ENCODE assay signal across 15 cellular contexts in genomic region chr5:73302797-73303138, GRCh38.
DNase-seq lines count a peak whose midpoint lies in the region; ATAC-seq, FAIRE-seq and TF ChIP-seq lines count a peak whose summit lies in the region.
"Had no signal": no experiment of that assay in that cellular context is flagged by ENCODE, and none has a peak within 500 bp of the region (broad histone marks: within the 10 kb centered on the region; RNA-seq: fewer than 3 reads in every experiment).

No MANE protein-coding gene starts in this region.

- H3K56ac ChIP-seq in mesendoderm (ENCODE audit: low read length): no peak overlapping the region

- H3K79me2 ChIP-seq in mesendoderm (ENCODE audit: control insufficient read depth, insufficient read depth, low read length): no peaks in the 10 kb centered on the region

- H3K23ac ChIP-seq in mesendoderm (ENCODE audit: low read length): no peak overlapping the region

- no peak overlapping the region for H2BK120ac ChIP-seq in mesendoderm (ENCODE audit: low read depth, low read length)

- WGBS in A549 (ENCODE audit: missing lambda C conversion rate): 90% methylated on average over 8 of the region's 8 CpGs
- WGBS in mesendoderm (ENCODE audit: extremely low coverage, insufficient coverage, low lambda C conversion rate): no CpG with 5 or more reads among the region's 8 CpGs

- no peak for TF ChIP-seq EP300 in A549 (IDR thresholded peaks at IDR 0.05)

- no peak overlapping the region for H2BK5ac ChIP-seq in mesendoderm (ENCODE audit: low read length)

- no peak for FAIRE-seq in A549 (lab: Jason Lieb, UNC)
- FAIRE-seq in bronchial epithelial cell (lab: Jason Lieb, UNC): no peak

- no peak overlapping the region for H3K27ac Mint-ChIP-seq in CD14-positive monocyte
- H3K27ac Mint-ChIP-seq: activated CD4-positive, alpha-beta T cell treated with anti-CD3 and anti-CD28 coated beads, Interleukin-2, amount 10 ng/mL, durations not matched to agents 24 days and 14 days; natural killer cell had no signal

- H3K4me2 ChIP-seq in A549: peak overlapping the region; percentile 71; the same call in 1 of the 3 replicates
- H3K4me2 ChIP-seq in mesendoderm (ENCODE audit: low read length): peak overlapping the region; percentile 97

- no peak overlapping the region for H3K4ac ChIP-seq in mesendoderm (ENCODE audit: low read depth, low read length)

- H3K18ac ChIP-seq in mesendoderm (ENCODE audit: low read length): no peak overlapping the region

- H2AK5ac ChIP-seq in mesendoderm (ENCODE audit: low read length): no peak overlapping the region

- TF ChIP-seq POLR2A in A549 (IDR thresholded peaks at IDR 0.05; ENCODE audit: low read length): no peak

- no peak overlapping the region for H4K5ac ChIP-seq in mesendoderm (ENCODE audit: low read length)

- H3K27me3 Mint-ChIP-seq in CD14-positive monocyte (ENCODE audit: low read depth in 3 of 3): peaks cover 93 to 98% (median 97%) of the 10 kb centered on the region in 3 donors

- H3K4me3 Mint-ChIP-seq in CD14-positive monocyte: peak overlapping the region in 1 of 2 donors; percentile 78
- H3K4me3 Mint-ChIP-seq: activated CD4-positive, alpha-beta T cell treated with anti-CD3 and anti-CD28 coated beads, Interleukin-2, amount 10 ng/mL, durations not matched to agents 24 days and 14 days; natural killer cell had no signal

- peaks cover 15% of the 10 kb centered on the region for H3K4me1 Mint-ChIP-seq in CD14-positive monocyte
- H3K4me1 Mint-ChIP-seq: activated CD4-positive, alpha-beta T cell treated with anti-CD3 and anti-CD28 coated beads, Interleukin-2, amount 10 ng/mL, durations not matched to agents 24 days and 14 days had no signal

- H3K9me3 ChIP-seq in A549: no peaks in the 10 kb centered on the region
- H3K9me3 ChIP-seq: esophagus squamous epithelium had no signal

- H3K36me3 ChIP-seq in bronchial epithelial cell (ENCODE audit: control insufficient read depth, insufficient read depth, low read length) (no peaks in the 10 kb centered on the region), mesendoderm (ENCODE audit: control insufficient read depth, insufficient read depth, low read length) (no peaks in the 10 kb centered on the region)
- H3K36me3 ChIP-seq: esophagus squamous epithelium had no signal

- no peaks in the 10 kb centered on the region for H3K4me1 ChIP-seq in A549
- peaks cover 2% of the 10 kb centered on the region for H3K4me1 ChIP-seq in mesendoderm (ENCODE audit: control insufficient read depth, low read depth, low read length)

- H3K9me3 Mint-ChIP-seq in CD14-positive monocyte: peaks cover 2 to 33% (median 11%) of the 10 kb centered on the region in 7 donors
- H3K9me3 Mint-ChIP-seq: natural killer cell had no signal

- intact Hi-C loops in CD14-positive monocyte (cut with micrococcal nuclease): no loop called here

- no peak overlapping the region for H2BK15ac ChIP-seq in mesendoderm (replicated peaks; ENCODE audit: low read depth)

- no peak for TF ChIP-seq CTCF in A549 (IDR thresholded peaks at IDR 0.05)
- no peak for TF ChIP-seq CTCF in GM10266 (IDR thresholded peaks at IDR 0.05; ENCODE audit: control insufficient read depth, insufficient read depth, low read depth, missing control alignments)
- TF ChIP-seq CTCF in bronchial epithelial cell (IDR thresholded peaks at IDR 0.05; ENCODE audit: insufficient read depth, low read length, severe bottlenecking): no peak
- TF ChIP-seq CTCF in CD14-positive monocyte (IDR thresholded peaks at IDR 0.05): no peak

- no peaks in the 10 kb centered on the region for H3K79me1 ChIP-seq in mesendoderm (ENCODE audit: low read length)

- DNase-seq in A549 (ENCODE audit: low read depth in 1 of 2, low spot score in 1 of 2): no peak
- peak; percentile 21 for DNase-seq in GM10266 (ENCODE audit: extremely low spot score)
- peak; percentile 66 for DNase-seq in bronchial epithelial cell (ENCODE audit: low read depth)
- DNase-seq in mesendoderm: no peak
- no peak for DNase-seq in caudate nucleus (lab: John Stamatoyannopoulos, UW)
- DNase-seq in T-helper 9 cell: no peak
- no peak for DNase-seq in CD14-positive monocyte (ENCODE audit: low spot score)
- no peak for DNase-seq in NCI-H446 treated with DMSO at 0.1 percent for 48 hours (lab: John Stamatoyannopoulos, UW)
- DNase-seq: activated CD4-positive, alpha-beta T cell treated with anti-CD3 and anti-CD28 coated beads, Interleukin-2, amount 10 ng/mL, durations not matched to agents 24 days and 14 days; activated T-cell treated with anti-CD3 and anti-CD28 coated beads, Interleukin-2, amount 50 U/mL, for 48 hours; dermis blood vessel endothelial cell; esophagus squamous epithelium; left ventricle myocardium superior; natural killer cell; NCI-H146 had no signal

- no peak overlapping the region for H3K9ac ChIP-seq in mesendoderm (ENCODE audit: low read length)

- H3K27me3 ChIP-seq in bronchial epithelial cell (ENCODE audit: control insufficient read depth, insufficient read depth, low read length) (peaks cover 56% of the 10 kb centered on the region), mesendoderm (ENCODE audit: insufficient read depth, low read length, poor library complexity) (peaks cover 66% of the 10 kb centered on the region)

- peaks cover 0 to 5% of the 10 kb centered on the region in 2 donors for H3K36me3 Mint-ChIP-seq in CD14-positive monocyte

- H3K4me3 ChIP-seq in A549 (no peak overlapping the region), bronchial epithelial cell (ENCODE audit: low read depth, low read length) (no peak overlapping the region), mesendoderm (ENCODE audit: low read length) (no peak overlapping the region)

- TF ChIP-seq RAD21 in A549 (conservative IDR thresholded peaks at IDR 0.05 in 1 of 2, IDR thresholded peaks at IDR 0.05 in 1 of 2): no peak

- no peak for ATAC-seq in A549
- ATAC-seq: left ventricle myocardium superior had no signal

- CTCF ChIA-PET in A549 (lab: Yijun Ruan, JAX): interaction anchor here (0.8 to 5.0 kb wide), 19 partner anchors 9 to 148 kb away, joined by 3 to 32 read pairs (median 8); partner anchors contain the start of gene FOXD1

- peak overlapping the region in 1 of 2 experiments; percentile 86; a peak in 3 of 6 replicates for H3K27ac ChIP-seq in A549
- no peak overlapping the region for H3K27ac ChIP-seq in mesendoderm (ENCODE audit: low read depth, low read length)
- no peak overlapping the region for H3K27ac ChIP-seq in caudate nucleus (ENCODE audit: low read depth, low read length)
- H3K27ac ChIP-seq: esophagus squamous epithelium had no signal

- H4K8ac ChIP-seq in mesendoderm (ENCODE audit: low read depth, low read length): no peak overlapping the region

- POLR2A ChIA-PET in A549 (lab: Yijun Ruan, JAX): interaction anchor here (1.7 kb wide), 1 partner anchor 148 kb away, joined by 7 read pairs; no protein-coding TSS in a partner anchor

TF ChIP-seq in A549, 52 proteins besides CTCF, POLR2A, EP300 and RAD21:
- TF ChIP-seq PBX3 (IDR thresholded peaks at IDR 0.05): no peak
- no peak for TF ChIP-seq TP53 (CRISPR knock-in tag; IDR thresholded peaks at IDR 0.05)
- TF ChIP-seq, protein P1, sequence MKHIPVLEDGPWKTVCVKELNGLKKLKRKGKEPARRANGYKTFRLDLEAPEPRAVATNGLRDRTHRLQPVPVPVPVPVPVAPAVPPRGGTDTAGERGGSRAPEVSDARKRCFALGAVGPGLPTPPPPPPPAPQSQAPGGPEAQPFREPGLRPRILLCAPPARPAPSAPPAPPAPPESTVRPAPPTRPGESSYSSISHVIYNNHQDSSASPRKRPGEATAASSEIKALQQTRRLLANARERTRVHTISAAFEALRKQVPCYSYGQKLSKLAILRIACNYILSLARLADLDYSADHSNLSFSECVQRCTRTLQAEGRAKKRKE (CRISPR knock-in tag; IDR thresholded peaks at IDR 0.05; ENCODE audit: low read depth): no peak
- TF ChIP-seq JUNB (IDR thresholded peaks at IDR 0.05): no peak
- no peak for TF ChIP-seq MAZ (IDR thresholded peaks at IDR 0.05; ENCODE audit: borderline replicate concordance, low read depth, low read length)
- no peak for TF ChIP-seq PHF8 (IDR thresholded peaks at IDR 0.05; ENCODE audit: borderline replicate concordance, low read depth)
- no peak for TF ChIP-seq CHD2 (IDR thresholded peaks at IDR 0.05; ENCODE audit: low read length, partially characterized antibody)
- TF ChIP-seq RNF2 (IDR thresholded peaks at IDR 0.05; ENCODE audit: borderline replicate concordance, low read depth): no peak
- TF ChIP-seq JUN (IDR thresholded peaks at IDR 0.05): no peak
- TF ChIP-seq CEBPB (IDR thresholded peaks at IDR 0.05): no peak

Comparison
In these comparisons a context has a peak if more than half of its experiments do, and no peak if none do; other contexts are left out.
1. DNase-seq: peak in GM10266 (single experiment) and bronchial epithelial cell (single experiment); none in A549 (0 of 2), mesendoderm (single experiment), caudate nucleus (0 of 61), T-helper 9 cell (single experiment), CD14-positive monocyte (single experiment) and NCI-H446 treated with DMSO at 0.1 percent for 48 hours (single experiment).